8 cellular contexts compared by ENCODE assay signal in genomic region chr3:65953301-65953812, GRCh38.
DNase-seq lines count a peak whose midpoint lies in the region; ATAC-seq, FAIRE-seq and TF ChIP-seq lines count a peak whose summit lies in the region.

No MANE protein-coding gene starts in this region.

- H3K27me3 Mint-ChIP-seq in CD14-positive monocyte (ENCODE audit: low read depth in 3 of 3) = peaks cover 2 to 7% (median 4%) of the 10 kb centered on the region in 3 donors

- H3K23ac ChIP-seq in H1 (ENCODE audit: insufficient read length) = no peak overlapping the region
- H3K23ac ChIP-seq in mesenchymal stem cell (ENCODE audit: low read length in 2 of 2) = no peak overlapping the region

- no peak overlapping the region for H2BK120ac ChIP-seq in H1 (replicated peaks; ENCODE audit: low read depth, low read length)
- no peak overlapping the region for H2BK120ac ChIP-seq in mesenchymal stem cell (ENCODE audit: low read depth, low read length)

- no peak overlapping the region for H3K4ac ChIP-seq in H1 (replicated peaks; ENCODE audit: insufficient read length, low read depth, low read length)
- H3K4ac ChIP-seq in mesenchymal stem cell (ENCODE audit: low read depth in 1 of 2, low read length in 2 of 2) = no peak overlapping the region

- peaks cover 0 to 3% (median 2%) of the 10 kb centered on the region in 7 donors for H3K9me3 Mint-ChIP-seq in CD14-positive monocyte

- no peak overlapping the region for H3K4me3 Mint-ChIP-seq in CD14-positive monocyte

- no peak overlapping the region for H3K18ac ChIP-seq in H1 (ENCODE audit: extremely low read depth, low read length)
- peak overlapping the region; percentile 13 to 22 for H3K18ac ChIP-seq in mesenchymal stem cell (ENCODE audit: low read depth in 1 of 2, low read length in 2 of 2)

- H2AFZ ChIP-seq in H1 (ENCODE audit: low read length) (no peak overlapping the region), mesenchymal stem cell (ENCODE audit: low read depth, low read length) (no peak overlapping the region)

- H3K79me1 ChIP-seq in H1 (ENCODE audit: low read depth, low read length) (no peaks in the 10 kb centered on the region; the same call in 1 of the 2 replicates), mesenchymal stem cell (replicated peaks; ENCODE audit: low read length, poor library complexity, severe bottlenecking) (peaks cover 13% of the 10 kb centered on the region)

- no peak overlapping the region for H3K4me3 ChIP-seq in A549
- peak overlapping the region in 1 of 4 experiments; percentile 23; a peak in 1 of 8 replicates for H3K4me3 ChIP-seq in H1 (ENCODE audit: extremely low read depth in 1 of 4, insufficient read depth in 2 of 4, low read depth in 3 of 4, low read length in 4 of 4)
- no peak overlapping the region for H3K4me3 ChIP-seq in mesenchymal stem cell (ENCODE audit: insufficient read depth in 1 of 2, low read depth in 1 of 2, low read length in 2 of 2)

- H2BK12ac ChIP-seq in H1 (ENCODE audit: low read depth, low read length) (peak overlapping the region; percentile 72; the same call in 1 of the 2 replicates), mesenchymal stem cell (ENCODE audit: low read length in 2 of 2) (peak overlapping the region; percentile 3 to 28)

- H3K36me3 ChIP-seq in H1 (ENCODE audit: control insufficient read depth in 2 of 4, insufficient read depth in 4 of 4, low read length in 3 of 4) = no peaks in the 10 kb centered on the region
- no peaks in the 10 kb centered on the region for H3K36me3 ChIP-seq in mesenchymal stem cell (ENCODE audit: control insufficient read depth in 1 of 2, insufficient read depth in 2 of 2, low read depth in 1 of 2, low read length in 2 of 2)

- TF ChIP-seq CTCF in A549 (IDR thresholded peaks at IDR 0.05) = no peak
- no peak for TF ChIP-seq CTCF in H1 (IDR thresholded peaks at IDR 0.05; ENCODE audit: control extremely low read depth in 1 of 3, insufficient read depth in 1 of 3, low read depth in 1 of 3, low read length in 3 of 3)
- TF ChIP-seq CTCF in CD14-positive monocyte (IDR thresholded peaks at IDR 0.05) = no peak

- no peak overlapping the region for H2BK20ac ChIP-seq in H1 (ENCODE audit: low read length)

- H3K27ac ChIP-seq in A549 (peak overlapping the region; percentile 56 to 82), H1 (ENCODE audit: low read depth, low read length) (peak overlapping the region; percentile 90), mesenchymal stem cell (ENCODE audit: low read length, poor library complexity, severe bottlenecking) (peak overlapping the region; percentile 82)

- H3K9ac ChIP-seq in H1 (replicated peaks in 1 of 4; ENCODE audit: extremely low read depth in 1 of 4, low read depth in 3 of 4, low read length in 3 of 4) = peak overlapping the region in 3 of 4 experiments; percentile 45 to 56 (median 49); a peak in 6 of 7 replicates
- peak overlapping the region; percentile 8 for H3K9ac ChIP-seq in mesenchymal stem cell (ENCODE audit: low read length)

- CTCF ChIA-PET in A549 (lab: Yijun Ruan, JAX) (interaction anchor here (0.6 kb wide), 1 partner anchor 50 kb away, joined by 3 read pairs; no protein-coding TSS in a partner anchor), H1 (lab: Charles Lee; ENCODE audit: partially characterized antibody) (interaction anchor here (1.1 to 1.6 kb wide), 3 partner anchors 10 to 83 kb away, joined by 3 to 7 read pairs (median 4); no protein-coding TSS in a partner anchor)

- DNase-seq in A549 (ENCODE audit: low read depth in 1 of 2, low spot score in 1 of 2) (no peak), NCI-H2081 treated with DMSO at 0.1 percent for 48 hours (lab: John Stamatoyannopoulos, UW) (peak; percentile 66), H1 (ENCODE audit: low read depth in 1 of 2, low spot score in 2 of 2) (peak; percentile 57 to 67), mesenchymal stem cell (no peak), occipital lobe (lab: John Stamatoyannopoulos, UW) (no peak), CD14-positive monocyte (ENCODE audit: low spot score) (no peak)

- H3K4me2 ChIP-seq in A549 = peak overlapping the region; percentile 68
- H3K4me2 ChIP-seq in H1 (ENCODE audit: insufficient read depth in 1 of 2, low read depth in 2 of 2, low read length in 2 of 2) = peak overlapping the region; percentile 21 to 47; a peak in 3 of 4 replicates
- H3K4me2 ChIP-seq in mesenchymal stem cell (ENCODE audit: low read length, poor library complexity, severe bottlenecking) = peak overlapping the region; percentile 13

- intact Hi-C loops in CD14-positive monocyte (cut with micrococcal nuclease) = no loop called here

- H3K14ac ChIP-seq in H1 (ENCODE audit: insufficient read length) (no peak overlapping the region), mesenchymal stem cell (ENCODE audit: low read length in 2 of 2) (no peak overlapping the region)

- H3K79me2 ChIP-seq in H1 (ENCODE audit: control insufficient read depth in 1 of 2, insufficient read depth in 2 of 2, low read length in 2 of 2) = peaks cover 3 to 34% of the 10 kb centered on the region in 2 experiments; a peak in 3 of 4 replicates

- H3K9me3 ChIP-seq in A549 = no peaks in the 10 kb centered on the region
- no peaks in the 10 kb centered on the region for H3K9me3 ChIP-seq in H1 (ENCODE audit: insufficient read depth in 2 of 2, low read depth in 1 of 2, low read length in 1 of 2)
- no peaks in the 10 kb centered on the region for H3K9me3 ChIP-seq in mesenchymal stem cell (ENCODE audit: control insufficient read depth, low read length)

- WGBS in A549 (ENCODE audit: missing lambda C conversion rate) = 67% methylated on average over 5 of the region's 5 CpGs
- WGBS in H1 (ENCODE audit: extremely low coverage in 1 of 2, insufficient coverage in 1 of 2, insufficient read length in 1 of 2, insufficient replicate concordance in 2 of 2, low coverage in 1 of 2, low lambda C conversion rate in 2 of 2, missing lambda C conversion rate in 1 of 2), 2 experiments = 30% methylated on average over 5 of the region's 5 CpGs; no CpG with 5 or more reads in 1 of the 2 experiments
- WGBS in mesenchymal stem cell = 79% methylated on average over 4 of the region's 5 CpGs

- FAIRE-seq in A549 (lab: Jason Lieb, UNC) = no peak
- peak; percentile 99 for FAIRE-seq in H1 (lab: Jason Lieb, UNC)

- peaks cover 3% of the 10 kb centered on the region for H3K4me1 Mint-ChIP-seq in CD14-positive monocyte

- H3K56ac ChIP-seq in H1 (replicated peaks; ENCODE audit: insufficient read length, low read depth, low read length) = no peak overlapping the region

- H3K36me3 Mint-ChIP-seq in CD14-positive monocyte = no peaks in the 10 kb centered on the region

- peaks cover 42% of the 10 kb centered on the region for H3K4me1 ChIP-seq in A549
- H3K4me1 ChIP-seq in H1 (replicated peaks in 1 of 4; ENCODE audit: control insufficient read depth in 3 of 4, insufficient read depth in 4 of 4, low read length in 3 of 4) = peaks cover 17 to 35% (median 25%) of the 10 kb centered on the region in 4 experiments
- H3K4me1 ChIP-seq in mesenchymal stem cell (ENCODE audit: control insufficient read depth, insufficient read depth, low read depth, low read length) = peaks cover 14% of the 10 kb centered on the region

- TF ChIP-seq RAD21 in A549 (conservative IDR thresholded peaks at IDR 0.05 in 1 of 2, IDR thresholded peaks at IDR 0.05 in 1 of 2) (no peak), H1 (IDR thresholded peaks at IDR 0.05 in 1 of 2, conservative IDR thresholded peaks at IDR 0.05 in 1 of 2; ENCODE audit: low read depth in 2 of 2, low read length in 2 of 2) (0 out of 4 replicates have a peak, but pooled peaks of 1 of the 2 experiments have one; percentile 7)

- POLR2A ChIA-PET in A549 (lab: Yijun Ruan, JAX) (no interaction called here), H1 (lab: Charles Lee; ENCODE audit: partially characterized antibody) (interaction anchor here (0.8 to 1.9 kb wide), 12 partner anchors 10 to 357 kb away, joined by 3 to 9 read pairs (median 4); no protein-coding TSS in a partner anchor)

- H4K5ac ChIP-seq in H1 (ENCODE audit: insufficient read length, low read depth, low read length) = no peak overlapping the region

- H2AK5ac ChIP-seq in H1 (ENCODE audit: low read depth, low read length) (peak overlapping the region; percentile 68; the same call in 1 of the 2 replicates), mesenchymal stem cell (ENCODE audit: low read length, severe bottlenecking) (peak overlapping the region; percentile 57)

- ATAC-seq in A549 (no peak), HG03442 (IDR thresholded peaks at IDR 0.05; ENCODE audit: unreplicated experiment) (no peak), GM19395 (IDR thresholded peaks at IDR 0.05; ENCODE audit: unreplicated experiment) (no peak)

- H4K8ac ChIP-seq in H1 (ENCODE audit: extremely low read depth, insufficient read depth, low read length) (no peak overlapping the region), mesenchymal stem cell (ENCODE audit: low read length) (peak overlapping the region; percentile 30)

- peak overlapping the region; percentile 61 for H2BK5ac ChIP-seq in H1 (ENCODE audit: low read depth, low read length)
- no peak overlapping the region for H2BK5ac ChIP-seq in mesenchymal stem cell (ENCODE audit: low read depth, low read length, poor library complexity, severe bottlenecking)

- no peaks in the 10 kb centered on the region for H3K23me2 ChIP-seq in H1 (ENCODE audit: low read depth, low read length)

- H3K27ac Mint-ChIP-seq in CD14-positive monocyte = no peak overlapping the region

- H3K27me3 ChIP-seq in H1 (replicated peaks in 1 of 4; ENCODE audit: control insufficient read depth in 3 of 4, extremely low read depth in 1 of 4, insufficient read depth in 3 of 4, low read length in 3 of 4) (no peaks in the 10 kb centered on the region), mesenchymal stem cell (ENCODE audit: control insufficient read depth in 1 of 2, insufficient read depth in 1 of 2, low read length in 2 of 2) (no peaks in the 10 kb centered on the region)

- H4K20me1 ChIP-seq in H1 (replicated peaks in 1 of 2; ENCODE audit: control insufficient read depth in 1 of 2, insufficient read depth in 2 of 2, low read length in 2 of 2) = no peaks in the 10 kb centered on the region

- no peak for TF ChIP-seq EP300 in A549 (IDR thresholded peaks at IDR 0.05)
- peak; percentile 79 to 99 for TF ChIP-seq EP300 in H1 (IDR thresholded peaks at IDR 0.05; ENCODE audit: borderline replicate concordance in 1 of 2, low read depth in 2 of 2, low read length in 2 of 2)

- no peak for TF ChIP-seq POLR2A in A549 (IDR thresholded peaks at IDR 0.05; ENCODE audit: low read length)
- peak; percentile 43 to 56 for TF ChIP-seq POLR2A in H1 (IDR thresholded peaks at IDR 0.05; ENCODE audit: control extremely low read depth in 1 of 2, low read depth in 2 of 2, low read length in 2 of 2)

- H4K91ac ChIP-seq in H1 (replicated peaks; ENCODE audit: insufficient read length, low read length) (no peak overlapping the region), mesenchymal stem cell (ENCODE audit: low read length) (peak overlapping the region; percentile 76)

- H2BK15ac ChIP-seq in H1 (ENCODE audit: low read length) = no peak overlapping the region
- no peak overlapping the region for H2BK15ac ChIP-seq in mesenchymal stem cell (ENCODE audit: low read depth, poor library complexity, severe bottlenecking)

TF ChIP-seq in A549, 52 proteins besides CTCF, POLR2A, EP300 and RAD21 (continues in another document):
- TF ChIP-seq NFE2L2 (conservative IDR thresholded peaks at IDR 0.05; ENCODE audit: low read length) (no peak), HDAC2 (IDR thresholded peaks at IDR 0.05) (no peak)

TF ChIP-seq in H1, 55 proteins besides CTCF, POLR2A, EP300 and RAD21 (continues in another document):
- TF ChIP-seq EGR1 (IDR thresholded peaks at IDR 0.05; ENCODE audit: borderline replicate concordance, low read depth, low read length) = no peak
- no peak for TF ChIP-seq CBX8 (IDR thresholded peaks at IDR 0.05; ENCODE audit: borderline replicate concordance, low read depth, low read length)

Comparison
In these comparisons a context has a peak if more than half of its experiments do, and no peak if none do; other contexts are left out.
1. DNase-seq: peak in NCI-H2081 treated with DMSO at 0.1 percent for 48 hours (single experiment) and H1 (2 of 2); none in A549 (0 of 2), mesenchymal stem cell (single experiment), occipital lobe (single experiment) and CD14-positive monocyte (single experiment).
2. H3K4me2 ChIP-seq: peak in every context shown above with its lines; median percentile 68 in A549; 34 in H1; 13 in mesenchymal stem cell.
3. Of the 18 proteins assayed by ChIP-seq in both H1 and A549: peak only in H1: CHD2, EP300 and POLR2A; only in A549: none; in both: none; in neither: 13; mixed calls (peak in some experiments, not most) for 2.
4. Peak in every context shown above with its lines, with median percentiles within 50 percentile points of each other: H3K27ac ChIP-seq.